Comparison of ENCODE assay signal across 21 cellular contexts in genomic region chr17:62675260-62675659, GRCh38. TPM values are rescaled to one million over a fixed set of nuclear protein-coding genes. Genes with fewer than 3 reads are reported as not detected.
DNase-seq lines count a peak whose midpoint lies in the region; ATAC-seq and TF ChIP-seq lines count a peak whose summit lies in the region.
"Had no signal": no experiment of that assay in that cellular context is flagged by ENCODE, and none has a peak within 500 bp of the region (broad histone marks: within the 10 kb centered on the region; RNA-seq: fewer than 3 reads in every experiment).

No MANE protein-coding gene starts in this region.

- DNase-seq in D341Med (ENCODE audit: low spot score): peak; percentile 35
- no peak for DNase-seq in ascending aorta (ENCODE audit: low spot score in 2 of 2)
- DNase-seq in inferior parietal cortex (ENCODE audit: extremely low spot score): peak; percentile 47
- DNase-seq in putamen (ENCODE audit: low spot score): peak; percentile 67
- DNase-seq in stimulated activated CD8-positive, alpha-beta memory T cell treated with anti-CD3 and anti-CD28 coated beads, Interleukin-4, amount 100 ng/mL, for 48 hours: no peak
- no peak for DNase-seq in NCI-H1417 treated with DMSO at 0.1 percent for 48 hours (lab: John Stamatoyannopoulos, UW)
- DNase-seq in activated T-cell treated with anti-CD3 and anti-CD28 coated beads, Interleukin-2, amount 50 U/mL, for 1 hour: no peak
- DNase-seq: activated CD8-positive, alpha-beta memory T cell treated with anti-CD3 and anti-CD28 coated beads, Interleukin-2, amount 50 U/mL, for 4 hours; activated naive CD4-positive, alpha-beta T cell treated with anti-CD3 and anti-CD28 coated beads, Interleukin-2, amount 10 ng/mL, durations not matched to agents 7 days and 5 days; BE2C; brain microvascular endothelial cell; GDM1; islet precursor cell; mesendoderm; NCI-H748 treated with DMSO at 0.1 percent for 48 hours; stimulated activated CD4-positive, alpha-beta T cell treated with anti-CD3 and anti-CD28 coated beads, Interleukin-2, amount 100 ng/mL, for 48 hours had no signal

- intact Hi-C loops in ascending aorta (cut with DNase I): loop anchor here (10.0 kb wide), 1 partner anchor 110 kb away; no protein-coding TSS in a partner anchor

- H3K27ac ChIP-seq in ascending aorta: peak overlapping the region; percentile 46 to 55
- H3K27ac ChIP-seq: brain microvascular endothelial cell, heart left ventricle, neural progenitor cell had no signal

- H3K4me1 ChIP-seq in ascending aorta: peaks cover 7 to 15% of the 10 kb centered on the region in 2 donors
- H3K4me1 ChIP-seq: neural progenitor cell had no signal

- no peak for TF ChIP-seq CTCF in ascending aorta (IDR thresholded peaks at IDR 0.05)

- H3K4me3 ChIP-seq in ascending aorta: no peak overlapping the region
- H3K4me3 ChIP-seq: GM23338, heart left ventricle, neural progenitor cell had no signal

- H3K27me3 ChIP-seq in ascending aorta: no peaks in the 10 kb centered on the region
- H3K27me3 ChIP-seq: BE2C, brain microvascular endothelial cell, heart left ventricle, neural progenitor cell had no signal

- H3K36me3 ChIP-seq in ascending aorta: peaks cover 13 to 42% of the 10 kb centered on the region in 2 donors
- H3K36me3 ChIP-seq: BE2C, neural progenitor cell had no signal

- no peak for ATAC-seq in HG03135 (IDR thresholded peaks at IDR 0.05; ENCODE audit: unreplicated experiment)
- ATAC-seq: GM23338, heart left ventricle had no signal

- H3K9me3 ChIP-seq in ascending aorta: no peaks in the 10 kb centered on the region
- H3K9me3 ChIP-seq: BE2C, heart left ventricle, SK-N-SH had no signal

RNA-seq across cellular contexts. Expression of gene MRC2, which starts 47.8 kb away (rescaled TPM):
- total RNA-seq in ascending aorta: 147 TPM

Comparison
In these comparisons a context has a peak if more than half of its experiments do, and no peak if none do; other contexts are left out.
1. DNase-seq: peak in D341Med (single experiment), inferior parietal cortex (single experiment) and putamen (single experiment); none in ascending aorta (0 of 2), stimulated activated CD8-positive, alpha-beta memory T cell treated with anti-CD3 and anti-CD28 coated beads, Interleukin-4, amount 100 ng/mL, for 48 hours (single experiment), NCI-H1417 treated with DMSO at 0.1 percent for 48 hours (single experiment) and activated T-cell treated with anti-CD3 and anti-CD28 coated beads, Interleukin-2, amount 50 U/mL, for 1 hour (single experiment).